10 cellular contexts compared by ENCODE assay signal in the genomic region with DNA sequence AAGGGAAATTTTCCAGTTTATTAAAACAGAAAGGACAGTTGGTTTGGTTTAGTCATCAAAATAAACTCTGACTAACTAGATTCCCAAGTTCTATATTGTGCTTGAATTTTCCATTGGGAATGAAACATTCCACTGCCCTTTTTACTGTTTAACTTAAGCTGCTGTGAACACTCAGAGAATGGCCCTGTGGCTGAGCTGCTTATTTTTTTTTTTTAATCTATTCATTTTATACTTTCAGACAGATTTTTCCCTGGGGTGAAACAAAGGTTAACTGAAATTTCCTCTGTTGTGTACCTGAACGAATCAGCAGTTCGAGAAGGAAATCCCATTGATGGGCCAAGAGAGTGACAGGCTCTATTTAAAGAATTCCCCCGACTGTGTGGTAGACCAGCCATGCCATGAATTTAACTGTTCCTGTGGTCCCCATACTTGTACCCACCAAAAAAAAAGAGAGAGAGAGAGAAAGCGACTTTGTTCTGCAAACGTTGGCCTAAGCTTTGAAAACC.
A peak's percentile ranks its signal among the peaks of the same experiment; 100 is the strongest.
DNase-seq lines count a peak whose midpoint lies in the region; ATAC-seq lines count a peak whose summit lies in the region.
"Had no signal": no experiment of that assay in that cellular context is flagged by ENCODE, and none has a peak within 500 bp of the region (broad histone marks: within the 10 kb centered on the region; RNA-seq: fewer than 3 reads in every experiment).

No MANE protein-coding gene starts in this region.

- peaks cover 9% of the 10 kb centered on the region for H3K4me1 Mint-ChIP-seq in activated T-helper 2 cell treated with anti-CD3 and anti-CD28 coated beads, Interferon-gamma antibody, Interleukin-2, Interleukin-4, amounts not matched to agents 10 μg/mL and 5 μg/mL and 100 μg/mL, durations not matched to agents 14 hours and 24 hours and 36 hours (ENCODE audit: low read depth)
- peaks cover 28 to 74% (median 42%) of the 10 kb centered on the region in 3 donors for H3K4me1 Mint-ChIP-seq in naive B cell

- peaks cover 22% of the 10 kb centered on the region for H3K4me1 ChIP-seq in HAP-1

- H3K27me3 ChIP-seq in HAP-1 (ENCODE audit: low read depth) = no peaks in the 10 kb centered on the region

- ATAC-seq in naive B cell (ENCODE audit: low read depth in 2 of 2) = peak; percentile 86 to 87
- ATAC-seq in HG02840 (IDR thresholded peaks at IDR 0.05; ENCODE audit: low FRiP score, unreplicated experiment) = no peak

- H3K27ac Mint-ChIP-seq in activated T-helper 2 cell treated with anti-CD3 and anti-CD28 coated beads, Interferon-gamma antibody, Interleukin-2, Interleukin-4, amounts not matched to agents 10 μg/mL and 5 μg/mL and 100 μg/mL, durations not matched to agents 14 hours and 24 hours and 36 hours = peak overlapping the region; percentile 51
- H3K27ac Mint-ChIP-seq in naive B cell = peak overlapping the region; percentile 81 to 94 (median 88)

- peaks cover 18% of the 10 kb centered on the region for H3K36me3 Mint-ChIP-seq in activated T-helper 2 cell treated with anti-CD3 and anti-CD28 coated beads, Interferon-gamma antibody, Interleukin-2, Interleukin-4, amounts not matched to agents 10 μg/mL and 5 μg/mL and 100 μg/mL, durations not matched to agents 14 hours and 24 hours and 36 hours (ENCODE audit: low read depth)
- H3K36me3 Mint-ChIP-seq in naive B cell = peaks cover 14 to 15% of the 10 kb centered on the region in 2 donors

- H3K9me3 Mint-ChIP-seq in activated T-helper 2 cell treated with anti-CD3 and anti-CD28 coated beads, Interferon-gamma antibody, Interleukin-2, Interleukin-4, amounts not matched to agents 10 μg/mL and 5 μg/mL and 100 μg/mL, durations not matched to agents 14 hours and 24 hours and 36 hours = no peaks in the 10 kb centered on the region
- H3K9me3 Mint-ChIP-seq in naive B cell = peaks cover 0 to 15% (median 1%) of the 10 kb centered on the region in 7 donors

- no peak overlapping the region for H3K4me3 Mint-ChIP-seq in activated T-helper 2 cell treated with anti-CD3 and anti-CD28 coated beads, Interferon-gamma antibody, Interleukin-2, Interleukin-4, amounts not matched to agents 10 μg/mL and 5 μg/mL and 100 μg/mL, durations not matched to agents 14 hours and 24 hours and 36 hours (ENCODE audit: low read depth)
- H3K4me3 Mint-ChIP-seq in naive B cell = peak overlapping the region; percentile 63 to 87 (median 83)

- H3K9me3 ChIP-seq in HAP-1 = no peaks in the 10 kb centered on the region

- intact Hi-C loops in activated T-helper 2 cell treated with anti-CD3 and anti-CD28 coated beads, Interferon-gamma antibody, Interleukin-2, Interleukin-4, amounts not matched to agents 10 μg/mL and 5 μg/mL and 100 μg/mL, durations not matched to agents 14 hours and 24 hours and 36 hours (cut with micrococcal nuclease) = no loop called here
- intact Hi-C loops in posterior vena cava (cut with DNase I) = no loop called here

- DNase-seq in ELR (ENCODE audit: low read depth) (peak; percentile 68), HAP-1 (ENCODE audit: low spot score in 2 of 2) (peak; percentile 8 to 35), naive B cell (peak; percentile 20), NCI-H510A (lab: John Stamatoyannopoulos, UW) (no peak), posterior vena cava (ENCODE audit: low spot score) (no peak)
- no peak for DNase-seq in activated T-helper 2 cell treated with anti-CD3 and anti-CD28 coated beads, Interferon-gamma antibody, Interleukin-2, Interleukin-4, amounts not matched to agents 10 μg/mL and 5 μg/mL and 100 μg/mL, durations not matched to agents 14 hours and 24 hours and 36 hours (ENCODE audit: low spot score)
- DNase-seq in stimulated activated CD4-positive, alpha-beta T cell treated with anti-CD3 and anti-CD28 coated beads, Interleukin-1b, Interleukin-23, amount 100 ng/mL, for 48 hours = no peak
- DNase-seq: GOT3, NCI-H82 had no signal

- H3K27me3 Mint-ChIP-seq in activated T-helper 2 cell treated with anti-CD3 and anti-CD28 coated beads, Interferon-gamma antibody, Interleukin-2, Interleukin-4, amounts not matched to agents 10 μg/mL and 5 μg/mL and 100 μg/mL, durations not matched to agents 14 hours and 24 hours and 36 hours (ENCODE audit: low read depth) = no peaks in the 10 kb centered on the region
- no peaks in the 10 kb centered on the region for H3K27me3 Mint-ChIP-seq in naive B cell

- no peak overlapping the region for H3K4me3 ChIP-seq in HAP-1

- in situ Hi-C loops in HAP-1 (cut with MboI; ENCODE audit: low sequenced_read_pairs) = no loop called here

- H3K36me3 ChIP-seq in HAP-1 (replicated peaks) = no peaks in the 10 kb centered on the region

Comparison
In these comparisons a context has a peak if more than half of its experiments do, and no peak if none do; other contexts are left out.
1. DNase-seq: peak in ELR (single experiment), HAP-1 (2 of 2) and naive B cell (single experiment); none in activated T-helper 2 cell treated with anti-CD3 and anti-CD28 coated beads, Interferon-gamma antibody, Interleukin-2, Interleukin-4, amounts not matched to agents 10 μg/mL and 5 μg/mL and 100 μg/mL, durations not matched to agents 14 hours and 24 hours and 36 hours (single experiment), NCI-H510A (single experiment), stimulated activated CD4-positive, alpha-beta T cell treated with anti-CD3 and anti-CD28 coated beads, Interleukin-1b, Interleukin-23, amount 100 ng/mL, for 48 hours (single experiment) and posterior vena cava (single experiment).